Comparison of ENCODE assay signal across 2 cellular contexts in the genomic region with DNA sequence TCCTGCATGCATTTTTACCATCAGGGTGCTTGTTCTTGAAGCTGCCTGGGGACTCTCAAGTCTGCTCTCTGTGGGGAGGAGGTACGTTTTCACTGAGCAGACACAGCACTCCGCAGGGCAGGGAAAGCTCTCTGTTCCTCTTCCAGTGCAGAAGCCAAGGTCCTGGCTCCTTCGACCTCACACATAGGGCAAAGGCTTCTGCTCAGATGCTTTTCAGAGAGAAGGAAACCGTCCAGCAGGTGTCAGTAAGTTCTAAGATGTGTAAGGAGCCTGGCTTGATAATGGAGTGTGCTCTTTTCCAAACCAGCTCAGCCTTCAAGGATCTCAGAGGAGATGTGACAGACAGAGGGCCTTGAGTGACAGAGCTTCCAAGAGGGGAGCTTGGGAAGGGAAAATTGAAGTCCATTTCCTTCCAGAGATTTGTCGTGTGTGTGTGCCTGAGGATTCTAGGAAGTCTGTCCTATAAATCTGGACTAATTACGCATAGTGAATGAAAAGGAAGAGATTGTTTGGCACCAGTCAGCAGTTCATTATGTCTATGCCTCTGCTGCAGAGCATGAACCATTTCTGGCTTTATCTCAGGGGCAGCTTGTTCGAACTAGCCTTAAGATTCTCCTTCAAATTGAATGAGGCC.
A peak's percentile ranks its signal among the peaks of the same experiment; 100 is the strongest.
TF ChIP-seq lines count a peak whose summit lies in the region.

No MANE protein-coding gene starts in this region.

TF ChIP-seq in GM23338, 12 proteins besides CTCF, POLR2A, EP300 and RAD21 (continued from another document):
- TF ChIP-seq, protein P1, sequence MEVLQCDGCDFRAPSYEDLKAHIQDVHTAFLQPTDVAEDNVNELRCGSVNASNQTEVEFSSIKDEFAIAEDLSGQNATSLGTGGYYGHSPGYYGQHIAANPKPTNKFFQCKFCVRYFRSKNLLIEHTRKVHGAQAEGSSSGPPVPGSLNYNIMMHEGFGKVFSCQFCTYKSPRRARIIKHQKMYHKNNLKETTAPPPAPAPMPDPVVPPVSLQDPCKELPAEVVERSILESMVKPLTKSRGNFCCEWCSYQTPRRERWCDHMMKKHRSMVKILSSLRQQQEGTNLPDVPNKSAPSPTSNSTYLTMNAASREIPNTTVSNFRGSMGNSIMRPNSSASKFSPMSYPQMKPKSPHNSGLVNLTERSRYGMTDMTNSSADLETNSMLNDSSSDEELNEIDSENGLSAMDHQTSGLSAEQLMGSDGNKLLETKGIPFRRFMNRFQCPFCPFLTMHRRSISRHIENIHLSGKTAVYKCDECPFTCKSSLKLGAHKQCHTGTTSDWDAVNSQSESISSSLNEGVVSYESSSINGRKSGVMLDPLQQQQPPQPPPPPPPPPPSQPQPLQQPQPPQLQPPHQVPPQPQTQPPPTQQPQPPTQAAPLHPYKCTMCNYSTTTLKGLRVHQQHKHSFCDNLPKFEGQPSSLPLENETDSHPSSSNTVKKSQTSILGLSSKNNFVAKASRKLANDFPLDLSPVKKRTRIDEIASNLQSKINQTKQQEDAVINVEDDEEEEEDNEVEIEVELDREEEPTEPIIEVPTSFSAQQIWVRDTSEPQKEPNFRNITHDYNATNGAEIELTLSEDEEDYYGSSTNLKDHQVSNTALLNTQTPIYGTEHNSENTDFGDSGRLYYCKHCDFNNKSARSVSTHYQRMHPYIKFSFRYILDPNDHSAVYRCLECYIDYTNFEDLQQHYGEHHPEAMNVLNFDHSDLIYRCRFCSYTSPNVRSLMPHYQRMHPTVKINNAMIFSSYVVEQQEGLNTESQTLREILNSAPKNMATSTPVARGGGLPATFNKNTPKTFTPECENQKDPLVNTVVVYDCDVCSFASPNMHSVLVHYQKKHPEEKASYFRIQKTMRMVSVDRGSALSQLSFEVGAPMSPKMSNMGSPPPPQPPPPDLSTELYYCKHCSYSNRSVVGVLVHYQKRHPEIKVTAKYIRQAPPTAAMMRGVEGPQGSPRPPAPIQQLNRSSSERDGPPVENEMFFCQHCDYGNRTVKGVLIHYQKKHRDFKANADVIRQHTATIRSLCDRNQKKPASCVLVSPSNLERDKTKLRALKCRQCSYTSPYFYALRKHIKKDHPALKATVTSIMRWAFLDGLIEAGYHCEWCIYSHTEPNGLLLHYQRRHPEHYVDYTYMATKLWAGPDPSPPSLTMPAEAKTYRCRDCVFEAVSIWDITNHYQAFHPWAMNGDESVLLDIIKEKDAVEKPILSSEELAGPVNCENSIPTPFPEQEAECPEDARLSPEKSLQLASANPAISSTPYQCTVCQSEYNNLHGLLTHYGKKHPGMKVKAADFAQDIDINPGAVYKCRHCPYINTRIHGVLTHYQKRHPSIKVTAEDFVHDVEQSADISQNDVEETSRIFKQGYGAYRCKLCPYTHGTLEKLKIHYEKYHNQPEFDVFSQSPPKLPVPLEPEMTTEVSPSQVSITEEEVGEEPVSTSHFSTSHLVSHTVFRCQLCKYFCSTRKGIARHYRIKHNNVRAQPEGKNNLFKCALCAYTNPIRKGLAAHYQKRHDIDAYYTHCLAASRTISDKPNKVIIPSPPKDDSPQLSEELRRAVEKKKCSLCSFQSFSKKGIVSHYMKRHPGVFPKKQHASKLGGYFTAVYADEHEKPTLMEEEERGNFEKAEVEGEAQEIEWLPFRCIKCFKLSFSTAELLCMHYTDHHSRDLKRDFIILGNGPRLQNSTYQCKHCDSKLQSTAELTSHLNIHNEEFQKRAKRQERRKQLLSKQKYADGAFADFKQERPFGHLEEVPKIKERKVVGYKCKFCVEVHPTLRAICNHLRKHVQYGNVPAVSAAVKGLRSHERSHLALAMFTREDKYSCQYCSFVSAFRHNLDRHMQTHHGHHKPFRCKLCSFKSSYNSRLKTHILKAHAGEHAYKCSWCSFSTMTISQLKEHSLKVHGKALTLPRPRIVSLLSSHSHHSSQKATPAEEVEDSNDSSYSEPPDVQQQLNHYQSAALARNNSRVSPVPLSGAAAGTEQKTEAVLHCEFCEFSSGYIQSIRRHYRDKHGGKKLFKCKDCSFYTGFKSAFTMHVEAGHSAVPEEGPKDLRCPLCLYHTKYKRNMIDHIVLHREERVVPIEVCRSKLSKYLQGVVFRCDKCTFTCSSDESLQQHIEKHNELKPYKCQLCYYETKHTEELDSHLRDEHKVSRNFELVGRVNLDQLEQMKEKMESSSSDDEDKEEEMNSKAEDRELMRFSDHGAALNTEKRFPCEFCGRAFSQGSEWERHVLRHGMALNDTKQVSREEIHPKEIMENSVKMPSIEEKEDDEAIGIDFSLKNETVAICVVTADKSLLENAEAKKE (CRISPR knock-in tag; IDR thresholded peaks at IDR 0.05): 0 out of 2 replicates have a peak, but pooled peaks have one; percentile 5

TF ChIP-seq in SK-N-SH treated with all-trans-retinoic acid at 6 μM for 48 hours, 23 proteins besides CTCF, POLR2A, EP300 and RAD21 (continued from another document):
- TF ChIP-seq, protein P2, sequence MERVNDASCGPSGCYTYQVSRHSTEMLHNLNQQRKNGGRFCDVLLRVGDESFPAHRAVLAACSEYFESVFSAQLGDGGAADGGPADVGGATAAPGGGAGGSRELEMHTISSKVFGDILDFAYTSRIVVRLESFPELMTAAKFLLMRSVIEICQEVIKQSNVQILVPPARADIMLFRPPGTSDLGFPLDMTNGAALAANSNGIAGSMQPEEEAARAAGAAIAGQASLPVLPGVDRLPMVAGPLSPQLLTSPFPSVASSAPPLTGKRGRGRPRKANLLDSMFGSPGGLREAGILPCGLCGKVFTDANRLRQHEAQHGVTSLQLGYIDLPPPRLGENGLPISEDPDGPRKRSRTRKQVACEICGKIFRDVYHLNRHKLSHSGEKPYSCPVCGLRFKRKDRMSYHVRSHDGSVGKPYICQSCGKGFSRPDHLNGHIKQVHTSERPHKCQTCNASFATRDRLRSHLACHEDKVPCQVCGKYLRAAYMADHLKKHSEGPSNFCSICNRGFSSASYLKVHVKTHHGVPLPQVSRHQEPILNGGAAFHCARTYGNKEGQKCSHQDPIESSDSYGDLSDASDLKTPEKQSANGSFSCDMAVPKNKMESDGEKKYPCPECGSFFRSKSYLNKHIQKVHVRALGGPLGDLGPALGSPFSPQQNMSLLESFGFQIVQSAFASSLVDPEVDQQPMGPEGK (CRISPR knock-in tag; IDR thresholded peaks at IDR 0.05; ENCODE audit: borderline replicate concordance): no peak
- TF ChIP-seq ZNF565 (CRISPR knock-in tag; conservative IDR thresholded peaks at IDR 0.05; ENCODE audit: low read depth) (no peak), TCF4 (CRISPR knock-in tag; IDR thresholded peaks at IDR 0.05; ENCODE audit: borderline replicate concordance) (no peak)
